8 cellular contexts compared by ENCODE assay signal in the genomic region with DNA sequence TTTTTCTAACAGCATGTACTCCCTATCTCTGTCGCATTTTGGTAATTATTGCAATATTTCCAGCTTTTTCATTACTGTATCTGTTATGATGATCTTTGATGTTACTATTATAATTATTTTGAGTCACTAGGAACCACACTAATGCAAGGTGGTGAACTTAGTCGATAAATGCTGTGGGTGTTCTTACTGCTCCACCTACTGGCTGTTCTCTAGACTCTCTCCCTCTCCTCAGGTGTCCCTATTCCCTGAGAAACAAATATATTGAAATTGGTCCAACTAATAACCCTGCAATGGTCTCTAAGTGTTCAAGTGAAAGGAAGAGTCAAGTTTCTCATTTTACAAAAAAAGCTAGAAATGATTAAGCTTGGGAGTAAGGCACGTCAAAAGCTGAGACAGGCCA. TPM values are rescaled to one million over a fixed set of nuclear protein-coding genes. Genes with fewer than 3 reads are reported as not detected.
A peak's percentile ranks its signal among the peaks of the same experiment; 100 is the strongest.
DNase-seq lines count a peak whose midpoint lies in the region; ATAC-seq and TF ChIP-seq lines count a peak whose summit lies in the region.

No MANE protein-coding gene starts in this region.

- peaks cover 19% of the 10 kb centered on the region for H3K4me1 Mint-ChIP-seq in stimulated activated memory B cell treated with anti-CD40 and anti-IgM and Interleukin-4, amounts not matched to agents 10 μg/mL and 1 μg/mL and 100 μg/mL, for 72 hours

- no peak overlapping the region for H3K9ac ChIP-seq in neuronal stem cell (ENCODE audit: low read depth, low read length, poor library complexity)

- no peak for TF ChIP-seq EP300 in Ishikawa (IDR thresholded peaks at IDR 0.05; ENCODE audit: borderline replicate concordance)

- H3K4me1 ChIP-seq in neuronal stem cell (ENCODE audit: control insufficient read depth in 2 of 2, insufficient read depth in 1 of 2, low read depth in 1 of 2, low read length in 2 of 2), result no peaks in the 10 kb centered on the region

- no peak overlapping the region for H2BK5ac ChIP-seq in neuronal stem cell (ENCODE audit: low read length)

- no peak overlapping the region for H3K18ac ChIP-seq in neuronal stem cell (ENCODE audit: low read length)

- H3K36me3 Mint-ChIP-seq in stimulated activated memory B cell treated with anti-CD40 and anti-IgM and Interleukin-4, amounts not matched to agents 10 μg/mL and 1 μg/mL and 100 μg/mL, for 72 hours, result peaks cover 32% of the 10 kb centered on the region

- no peak overlapping the region for H2AK5ac ChIP-seq in neuronal stem cell (ENCODE audit: low read depth, low read length)

- DNase-seq in Ammon's horn (ENCODE audit: low spot score), result peak; percentile 23
- DNase-seq in dorsolateral prefrontal cortex, result no peak
- DNase-seq in NCI-H345 (lab: John Stamatoyannopoulos, UW), result no peak
- DNase-seq in activated CD4-positive, alpha-beta T cell treated with anti-CD3 and anti-CD28 coated beads for 4 hours, result no peak
- no peak for DNase-seq in neuronal stem cell (ENCODE audit: low spot score)

- no peaks in the 10 kb centered on the region for H3K27me3 ChIP-seq in dorsolateral prefrontal cortex
- H3K27me3 ChIP-seq in neuronal stem cell (ENCODE audit: control insufficient read depth in 3 of 3, insufficient read depth in 3 of 3, low read depth in 1 of 3, low read length in 3 of 3), result no peaks in the 10 kb centered on the region

- no peak overlapping the region for H3K23ac ChIP-seq in neuronal stem cell (ENCODE audit: low read depth, low read length, poor library complexity)

- H3K27me3 Mint-ChIP-seq in stimulated activated memory B cell treated with anti-CD40 and anti-IgM and Interleukin-4, amounts not matched to agents 10 μg/mL and 1 μg/mL and 100 μg/mL, for 72 hours, result no peaks in the 10 kb centered on the region

- H4K8ac ChIP-seq in neuronal stem cell (ENCODE audit: low read depth, low read length), result no peak overlapping the region

- no peak overlapping the region for H2BK15ac ChIP-seq in neuronal stem cell (ENCODE audit: low read length)

- H3K4me3 ChIP-seq in dorsolateral prefrontal cortex, result no peak overlapping the region
- no peak overlapping the region for H3K4me3 ChIP-seq in neuronal stem cell (ENCODE audit: low read length in 2 of 2)

- H3K9me3 Mint-ChIP-seq in stimulated activated memory B cell treated with anti-CD40 and anti-IgM and Interleukin-4, amounts not matched to agents 10 μg/mL and 1 μg/mL and 100 μg/mL, for 72 hours, result no peaks in the 10 kb centered on the region

- H4K91ac ChIP-seq in neuronal stem cell (ENCODE audit: low read depth, low read length, poor library complexity), result no peak overlapping the region

- no peaks in the 10 kb centered on the region for H3K79me1 ChIP-seq in neuronal stem cell (ENCODE audit: low read depth, low read length)

- peak in 42 of 56 donors; percentile 11 to 63 (median 34) for TF ChIP-seq CTCF in dorsolateral prefrontal cortex (IDR thresholded peaks at IDR 0.05 in 54 of 56, conservative IDR thresholded peaks at IDR 0.05 in 2 of 56; ENCODE audit: low read depth in 1 of 56, partially characterized antibody in 56 of 56)

- H3K27ac Mint-ChIP-seq in stimulated activated memory B cell treated with anti-CD40 and anti-IgM and Interleukin-4, amounts not matched to agents 10 μg/mL and 1 μg/mL and 100 μg/mL, for 72 hours, result peak overlapping the region; percentile 49

- peaks cover 6 to 90% of the 10 kb centered on the region in 2 donors for H3K36me3 ChIP-seq in neuronal stem cell (replicated peaks in 1 of 2; ENCODE audit: control insufficient read depth in 2 of 2, insufficient read depth in 2 of 2, low read length in 2 of 2)

- intact Hi-C loops in dorsolateral prefrontal cortex (cut with DNase I), result no loop called here

- H3K4me3 Mint-ChIP-seq in stimulated activated memory B cell treated with anti-CD40 and anti-IgM and Interleukin-4, amounts not matched to agents 10 μg/mL and 1 μg/mL and 100 μg/mL, for 72 hours, result no peak overlapping the region

- H3K27ac ChIP-seq in dorsolateral prefrontal cortex (no peak overlapping the region), neuronal stem cell (replicated peaks; ENCODE audit: low read length) (no peak overlapping the region)

- H3K14ac ChIP-seq in neuronal stem cell (ENCODE audit: low read length), result no peak overlapping the region

- no peak overlapping the region for H3K4me2 ChIP-seq in neuronal stem cell (ENCODE audit: insufficient read depth, low read length, poor library complexity, severe bottlenecking)

- H2BK120ac ChIP-seq in neuronal stem cell (ENCODE audit: low read depth, low read length), result no peak overlapping the region

- no peak overlapping the region for H2BK12ac ChIP-seq in neuronal stem cell (ENCODE audit: low read length)

- H3K4ac ChIP-seq in neuronal stem cell (ENCODE audit: low read length), result no peak overlapping the region

- WGBS in neuronal stem cell (ENCODE audit: extremely low coverage in 2 of 2, insufficient read length in 2 of 2, insufficient replicate concordance in 1 of 2), 2 donors, result no CpG with 5 or more reads among the region's 3 CpGs

- TF ChIP-seq RAD21 in Ishikawa (IDR thresholded peaks at IDR 0.05; ENCODE audit: low read depth), result peak; percentile 55

- no peak overlapping the region for H2AFZ ChIP-seq in neuronal stem cell (ENCODE audit: low read length)

- peak; percentile 77 for ATAC-seq in GM18909 (IDR thresholded peaks at IDR 0.05; ENCODE audit: poor library complexity, unreplicated experiment)
- ATAC-seq in stimulated activated memory B cell treated with anti-CD40 and anti-IgM and Interleukin-4, amounts not matched to agents 10 μg/mL and 1 μg/mL and 100 μg/mL, for 72 hours, result no peak

- H3K9me3 ChIP-seq in neuronal stem cell (replicated peaks in 1 of 2; ENCODE audit: control insufficient read depth in 2 of 2, insufficient read depth in 1 of 2, low read depth in 1 of 2, low read length in 2 of 2), result no peaks in the 10 kb centered on the region

TF ChIP-seq in Ishikawa, 13 proteins besides CTCF, POLR2A, EP300 and RAD21:
- TF ChIP-seq TAF1 (IDR thresholded peaks at IDR 0.05; ENCODE audit: low read depth), result no peak
- TF ChIP-seq, protein P1, sequence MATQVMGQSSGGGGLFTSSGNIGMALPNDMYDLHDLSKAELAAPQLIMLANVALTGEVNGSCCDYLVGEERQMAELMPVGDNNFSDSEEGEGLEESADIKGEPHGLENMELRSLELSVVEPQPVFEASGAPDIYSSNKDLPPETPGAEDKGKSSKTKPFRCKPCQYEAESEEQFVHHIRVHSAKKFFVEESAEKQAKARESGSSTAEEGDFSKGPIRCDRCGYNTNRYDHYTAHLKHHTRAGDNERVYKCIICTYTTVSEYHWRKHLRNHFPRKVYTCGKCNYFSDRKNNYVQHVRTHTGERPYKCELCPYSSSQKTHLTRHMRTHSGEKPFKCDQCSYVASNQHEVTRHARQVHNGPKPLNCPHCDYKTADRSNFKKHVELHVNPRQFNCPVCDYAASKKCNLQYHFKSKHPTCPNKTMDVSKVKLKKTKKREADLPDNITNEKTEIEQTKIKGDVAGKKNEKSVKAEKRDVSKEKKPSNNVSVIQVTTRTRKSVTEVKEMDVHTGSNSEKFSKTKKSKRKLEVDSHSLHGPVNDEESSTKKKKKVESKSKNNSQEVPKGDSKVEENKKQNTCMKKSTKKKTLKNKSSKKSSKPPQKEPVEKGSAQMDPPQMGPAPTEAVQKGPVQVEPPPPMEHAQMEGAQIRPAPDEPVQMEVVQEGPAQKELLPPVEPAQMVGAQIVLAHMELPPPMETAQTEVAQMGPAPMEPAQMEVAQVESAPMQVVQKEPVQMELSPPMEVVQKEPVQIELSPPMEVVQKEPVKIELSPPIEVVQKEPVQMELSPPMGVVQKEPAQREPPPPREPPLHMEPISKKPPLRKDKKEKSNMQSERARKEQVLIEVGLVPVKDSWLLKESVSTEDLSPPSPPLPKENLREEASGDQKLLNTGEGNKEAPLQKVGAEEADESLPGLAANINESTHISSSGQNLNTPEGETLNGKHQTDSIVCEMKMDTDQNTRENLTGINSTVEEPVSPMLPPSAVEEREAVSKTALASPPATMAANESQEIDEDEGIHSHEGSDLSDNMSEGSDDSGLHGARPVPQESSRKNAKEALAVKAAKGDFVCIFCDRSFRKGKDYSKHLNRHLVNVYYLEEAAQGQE (IDR thresholded peaks at IDR 0.05; ENCODE audit: low read depth), result no peak
- no peak for TF ChIP-seq TCF12 (IDR thresholded peaks at IDR 0.05; ENCODE audit: low read depth)
- TF ChIP-seq TEAD4 (IDR thresholded peaks at IDR 0.05), result no peak
- TF ChIP-seq CEBPB (IDR thresholded peaks at IDR 0.05), result no peak

RNA-seq across cellular contexts. Expression of gene ARL14EP, which starts 10.5 kb away (rescaled TPM):
- total RNA-seq in dorsolateral prefrontal cortex, result 10 to 100 TPM; 22.2 to 62.4 (median 37.3) TPM
- polyA plus RNA-seq in neuronal stem cell (2013, experiment 1 of 2), result 38.0 TPM
- polyA plus RNA-seq in neuronal stem cell (2013, experiment 2 of 2), result 40.2 TPM
